17 cellular contexts compared by ENCODE assay signal in genomic region chr20:12318043-12318442, GRCh38.
DNase-seq lines count a peak whose midpoint lies in the region; ATAC-seq and TF ChIP-seq lines count a peak whose summit lies in the region.
"Had no signal": no experiment of that assay in that cellular context is flagged by ENCODE, and none has a peak within 500 bp of the region (broad histone marks: within the 10 kb centered on the region; RNA-seq: fewer than 3 reads in every experiment).

No MANE protein-coding gene starts in this region.

- H3K36me3 ChIP-seq in KMS-11 (ENCODE audit: insufficient read depth) = no peaks in the 10 kb centered on the region

- H3K27ac ChIP-seq in KMS-11 (peak overlapping the region; percentile 11; the same call in 1 of the 2 replicates), dorsolateral prefrontal cortex (peak overlapping the region in 24 of 59 donors; percentile 4 to 77 (median 44))
- H3K27ac ChIP-seq: HL-60, PC-9 had no signal

- peak overlapping the region; percentile 66 for H3K4me2 ChIP-seq in KMS-11
- H3K4me2 ChIP-seq: PC-9 had no signal

- H3K27me3 ChIP-seq in KMS-11 (ENCODE audit: insufficient read depth, low read depth) (no peaks in the 10 kb centered on the region), dorsolateral prefrontal cortex (no peaks in the 10 kb centered on the region)

- DNase-seq in dorsolateral prefrontal cortex = peak in 2 of 10 donors; percentile 10 to 42
- DNase-seq in inferior parietal cortex (ENCODE audit: extremely low spot score) = peak; percentile 34
- DNase-seq in retina = peak; percentile 17
- DNase-seq in Right ventricle myocardium inferior (ENCODE audit: missing footprints) = no peak
- DNase-seq in DMS79 treated with DMSO at 0.1 percent for 48 hours (lab: John Stamatoyannopoulos, UW) = no peak
- DNase-seq in NCI-H82 treated with DMSO at 0.1 percent for 48 hours (lab: John Stamatoyannopoulos, UW; ENCODE audit: unreplicated experiment) = no peak
- DNase-seq: AML-193; CD4-positive, CD25-positive, alpha-beta regulatory T cell; DMS79; NCI-H1048; NCI-H1694 treated with DMSO at 0.1 percent for 48 hours; NCI-H69; PC-9; SHP77 had no signal

- H3K79me2 ChIP-seq in KMS-11 (ENCODE audit: insufficient read depth, low read depth) = no peaks in the 10 kb centered on the region

- H3K4me3 ChIP-seq in KMS-11 (IDR thresholded peaks at IDR 0.05; ENCODE audit: insufficient read depth, low read depth, low read length) (no peak overlapping the region), dorsolateral prefrontal cortex (peak overlapping the region in 46 of 59 donors; percentile 2 to 61 (median 32))
- H3K4me3 ChIP-seq: K562, PC-9 had no signal

- ATAC-seq in Right ventricle myocardium inferior = no peak
- ATAC-seq: K562 had no signal

- TF ChIP-seq CTCF in KMS-11 (conservative IDR thresholded peaks at IDR 0.05; ENCODE audit: low read depth, low read length) (no peak), dorsolateral prefrontal cortex (IDR thresholded peaks at IDR 0.05 in 54 of 56, conservative IDR thresholded peaks at IDR 0.05 in 2 of 56; ENCODE audit: low read depth in 1 of 56, partially characterized antibody in 56 of 56) (no peak)

- peaks cover 37% of the 10 kb centered on the region for H3K4me1 ChIP-seq in KMS-11 (ENCODE audit: low read depth, poor library complexity, severe bottlenecking)

- intact Hi-C loops in dorsolateral prefrontal cortex (cut with DNase I) = no loop called here
- intact Hi-C loops in Right ventricle myocardium inferior (cut with DNase I) = no loop called here

- H2AFZ ChIP-seq in KMS-11 (ENCODE audit: low read depth) = peak overlapping the region; percentile 49
- H2AFZ ChIP-seq: PC-9 had no signal

- no peak overlapping the region for H3K9ac ChIP-seq in KMS-11

- H4K20me1 ChIP-seq in KMS-11 (ENCODE audit: insufficient read depth) = no peaks in the 10 kb centered on the region

Comparison
In these comparisons a context has a peak if more than half of its experiments do, and no peak if none do; other contexts are left out.
1. DNase-seq: peak in inferior parietal cortex (single experiment) and retina (single experiment); none in Right ventricle myocardium inferior (single experiment), DMS79 treated with DMSO at 0.1 percent for 48 hours (single experiment) and NCI-H82 treated with DMSO at 0.1 percent for 48 hours (single experiment).